ENCODE assay signal across 1 cellular context in the genomic region with DNA sequence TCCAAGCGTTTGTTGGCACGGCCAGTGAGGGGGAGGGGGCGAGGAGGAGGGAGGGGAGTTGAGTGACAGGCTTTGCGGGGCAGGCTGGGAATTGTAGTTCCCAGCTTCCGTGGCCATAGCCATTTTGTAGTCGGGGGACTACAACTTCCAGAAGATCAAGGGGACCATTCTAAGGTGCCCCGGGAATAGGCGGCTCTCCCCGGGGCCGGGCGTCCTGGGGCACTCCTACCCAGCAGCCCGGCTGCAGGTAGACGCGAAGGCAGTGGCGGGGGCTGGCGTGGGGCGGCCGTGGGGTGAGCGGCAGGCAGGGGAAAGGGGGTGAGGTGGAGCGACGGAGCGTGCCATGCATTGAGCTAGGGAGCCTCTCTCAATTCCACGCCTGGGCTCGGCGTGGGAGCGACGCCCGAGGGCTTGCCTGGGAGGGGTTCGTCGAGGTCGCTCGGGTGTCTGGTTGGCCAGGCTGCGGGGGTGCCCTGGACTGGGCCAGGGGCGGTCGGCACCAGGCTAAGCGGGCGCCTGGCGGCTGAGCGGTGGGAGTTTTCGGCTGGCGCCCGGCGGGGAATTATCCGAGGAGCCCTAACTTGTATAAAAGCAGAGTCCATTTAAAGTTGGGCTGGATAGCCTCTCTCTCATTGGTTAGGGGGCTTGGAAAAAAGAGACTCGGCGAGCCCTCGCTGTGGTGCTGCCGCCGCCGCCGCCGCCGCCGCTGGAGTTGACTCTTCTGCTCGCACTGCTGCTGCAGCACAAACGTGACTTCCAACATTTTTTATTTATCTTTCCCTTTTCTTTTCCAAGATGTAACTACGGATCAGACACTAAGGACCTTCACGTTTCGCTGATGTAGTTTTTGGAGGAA.
A peak's percentile ranks its signal among the peaks of the same experiment; 100 is the strongest.
TF ChIP-seq lines count a peak whose summit lies in the region.

A gene (plus strand): TSS at position 709 of the 856 bp plus-strand sequence. CDS start 471 bp downstream, outside the sequence.

TF ChIP-seq in K562, 482 proteins besides CTCF, POLR2A, EP300 and RAD21 (continued from another document and continues in another):
- TF ChIP-seq RBBP5 (IDR thresholded peaks at IDR 0.05; ENCODE audit: borderline replicate concordance, insufficient read depth, low read length, poor library complexity, severe bottlenecking), result peak; percentile 51
- TF ChIP-seq, protein P1, sequence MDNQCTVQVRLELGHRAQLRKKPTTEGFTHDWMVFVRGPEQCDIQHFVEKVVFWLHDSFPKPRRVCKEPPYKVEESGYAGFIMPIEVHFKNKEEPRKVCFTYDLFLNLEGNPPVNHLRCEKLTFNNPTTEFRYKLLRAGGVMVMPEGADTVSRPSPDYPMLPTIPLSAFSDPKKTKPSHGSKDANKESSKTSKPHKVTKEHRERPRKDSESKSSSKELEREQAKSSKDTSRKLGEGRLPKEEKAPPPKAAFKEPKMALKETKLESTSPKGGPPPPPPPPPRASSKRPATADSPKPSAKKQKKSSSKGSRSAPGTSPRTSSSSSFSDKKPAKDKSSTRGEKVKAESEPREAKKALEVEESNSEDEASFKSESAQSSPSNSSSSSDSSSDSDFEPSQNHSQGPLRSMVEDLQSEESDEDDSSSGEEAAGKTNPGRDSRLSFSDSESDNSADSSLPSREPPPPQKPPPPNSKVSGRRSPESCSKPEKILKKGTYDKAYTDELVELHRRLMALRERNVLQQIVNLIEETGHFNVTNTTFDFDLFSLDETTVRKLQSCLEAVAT (IDR thresholded peaks at IDR 0.05), result peak in 1 of 2 experiments; percentile 94; a peak in 1 of 4 replicates
- peak; percentile 82 to 89 for TF ChIP-seq SIX5 (IDR thresholded peaks at IDR 0.05; ENCODE audit: borderline replicate concordance in 1 of 2, insufficient read depth in 1 of 2, low read depth in 1 of 2, low read length in 2 of 2)
- TF ChIP-seq, protein P2, sequence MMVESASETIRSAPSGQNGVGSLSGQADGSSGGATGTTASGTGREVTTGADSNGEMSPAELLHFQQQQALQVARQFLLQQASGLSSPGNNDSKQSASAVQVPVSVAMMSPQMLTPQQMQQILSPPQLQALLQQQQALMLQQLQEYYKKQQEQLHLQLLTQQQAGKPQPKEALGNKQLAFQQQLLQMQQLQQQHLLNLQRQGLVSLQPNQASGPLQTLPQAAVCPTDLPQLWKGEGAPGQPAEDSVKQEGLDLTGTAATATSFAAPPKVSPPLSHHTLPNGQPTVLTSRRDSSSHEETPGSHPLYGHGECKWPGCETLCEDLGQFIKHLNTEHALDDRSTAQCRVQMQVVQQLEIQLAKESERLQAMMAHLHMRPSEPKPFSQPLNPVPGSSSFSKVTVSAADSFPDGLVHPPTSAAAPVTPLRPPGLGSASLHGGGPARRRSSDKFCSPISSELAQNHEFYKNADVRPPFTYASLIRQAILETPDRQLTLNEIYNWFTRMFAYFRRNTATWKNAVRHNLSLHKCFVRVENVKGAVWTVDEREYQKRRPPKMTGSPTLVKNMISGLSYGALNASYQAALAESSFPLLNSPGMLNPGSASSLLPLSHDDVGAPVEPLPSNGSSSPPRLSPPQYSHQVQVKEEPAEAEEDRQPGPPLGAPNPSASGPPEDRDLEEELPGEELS (CRISPR knock-in tag; IDR thresholded peaks at IDR 0.05; ENCODE audit: borderline replicate concordance), result no peak
- 0 out of 2 replicates have a peak, but pooled peaks have one; percentile 16 for TF ChIP-seq PHB (CRISPR knock-in tag; IDR thresholded peaks at IDR 0.05)
- TF ChIP-seq ZNF384 (IDR thresholded peaks at IDR 0.05; ENCODE audit: low read depth, low read length), result 0 out of 2 replicates have a peak, but pooled peaks have one; percentile 42
- no peak for TF ChIP-seq NR4A1 (CRISPR knock-in tag; IDR thresholded peaks at IDR 0.05)
- peak; percentile 68; the same call in 1 of the 2 replicates for TF ChIP-seq NR4A1 (tag; IDR thresholded peaks at IDR 0.05)
- peak; percentile 45; the same call in 1 of the 2 replicates for TF ChIP-seq BCOR (IDR thresholded peaks at IDR 0.05)
- TF ChIP-seq PTBP1 (IDR thresholded peaks at IDR 0.05; ENCODE audit: low read depth, low read length), result no peak
- TF ChIP-seq TOE1 (IDR thresholded peaks at IDR 0.05; ENCODE audit: borderline replicate concordance), result peak; percentile 96
- TF ChIP-seq TOE1 (CRISPR knock-in tag; IDR thresholded peaks at IDR 0.05; ENCODE audit: borderline replicate concordance, low read depth), result no peak
- TF ChIP-seq SOX6 (IDR thresholded peaks at IDR 0.05), result peak; percentile 34; the same call in 1 of the 2 replicates
- TF ChIP-seq ATF7 (IDR thresholded peaks at IDR 0.05), result peak; percentile 86
- TF ChIP-seq TBP (optimal IDR thresholded peaks at IDR 0.05; ENCODE audit: low read depth, low read length), result peak; percentile 90
- TF ChIP-seq MAZ (CRISPR knock-in tag; conservative IDR thresholded peaks at IDR 0.05 in 1 of 2, IDR thresholded peaks at IDR 0.05 in 1 of 2), result peak; percentile 83 to 97
- no peak for TF ChIP-seq FOXJ3 (CRISPR knock-in tag; IDR thresholded peaks at IDR 0.05)
- 0 out of 2 replicates have a peak, but pooled peaks have one; percentile 29 for TF ChIP-seq CBX1 (IDR thresholded peaks at IDR 0.05; ENCODE audit: low read depth)
- TF ChIP-seq ESRRB (CRISPR knock-in tag; IDR thresholded peaks at IDR 0.05; ENCODE audit: borderline replicate concordance), result no peak
- TF ChIP-seq ZNF263 (CRISPR knock-in tag; IDR thresholded peaks at IDR 0.05; ENCODE audit: borderline replicate concordance), result peak; percentile 52; the same call in 1 of the 2 replicates
- no peak for TF ChIP-seq ZEB2 (IDR thresholded peaks at IDR 0.05)
- peak; percentile 72; the same call in 1 of the 2 replicates for TF ChIP-seq LCOR (CRISPR knock-in tag; IDR thresholded peaks at IDR 0.05)
- peak; percentile 26; the same call in 1 of the 2 replicates for TF ChIP-seq ETV5 (CRISPR knock-in tag; IDR thresholded peaks at IDR 0.05; ENCODE audit: low read depth)
- TF ChIP-seq, protein P3, sequence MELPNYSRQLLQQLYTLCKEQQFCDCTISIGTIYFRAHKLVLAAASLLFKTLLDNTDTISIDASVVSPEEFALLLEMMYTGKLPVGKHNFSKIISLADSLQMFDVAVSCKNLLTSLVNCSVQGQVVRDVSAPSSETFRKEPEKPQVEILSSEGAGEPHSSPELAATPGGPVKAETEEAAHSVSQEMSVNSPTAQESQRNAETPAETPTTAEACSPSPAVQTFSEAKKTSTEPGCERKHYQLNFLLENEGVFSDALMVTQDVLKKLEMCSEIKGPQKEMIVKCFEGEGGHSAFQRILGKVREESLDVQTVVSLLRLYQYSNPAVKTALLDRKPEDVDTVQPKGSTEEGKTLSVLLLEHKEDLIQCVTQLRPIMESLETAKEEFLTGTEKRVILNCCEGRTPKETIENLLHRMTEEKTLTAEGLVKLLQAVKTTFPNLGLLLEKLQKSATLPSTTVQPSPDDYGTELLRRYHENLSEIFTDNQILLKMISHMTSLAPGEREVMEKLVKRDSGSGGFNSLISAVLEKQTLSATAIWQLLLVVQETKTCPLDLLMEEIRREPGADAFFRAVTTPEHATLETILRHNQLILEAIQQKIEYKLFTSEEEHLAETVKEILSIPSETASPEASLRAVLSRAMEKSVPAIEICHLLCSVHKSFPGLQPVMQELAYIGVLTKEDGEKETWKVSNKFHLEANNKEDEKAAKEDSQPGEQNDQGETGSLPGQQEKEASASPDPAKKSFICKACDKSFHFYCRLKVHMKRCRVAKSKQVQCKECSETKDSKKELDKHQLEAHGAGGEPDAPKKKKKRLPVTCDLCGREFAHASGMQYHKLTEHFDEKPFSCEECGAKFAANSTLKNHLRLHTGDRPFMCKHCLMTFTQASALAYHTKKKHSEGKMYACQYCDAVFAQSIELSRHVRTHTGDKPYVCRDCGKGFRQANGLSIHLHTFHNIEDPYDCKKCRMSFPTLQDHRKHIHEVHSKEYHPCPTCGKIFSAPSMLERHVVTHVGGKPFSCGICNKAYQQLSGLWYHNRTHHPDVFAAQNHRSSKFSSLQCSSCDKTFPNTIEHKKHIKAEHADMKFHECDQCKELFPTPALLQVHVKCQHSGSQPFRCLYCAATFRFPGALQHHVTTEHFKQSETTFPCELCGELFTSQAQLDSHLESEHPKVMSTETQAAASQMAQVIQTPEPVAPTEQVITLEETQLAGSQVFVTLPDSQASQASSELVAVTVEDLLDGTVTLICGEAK (IDR thresholded peaks at IDR 0.05), result peak; percentile 50; the same call in 1 of the 2 replicates
- TF ChIP-seq, protein P3 (CRISPR knock-in tag; IDR thresholded peaks at IDR 0.05), result no peak
- no peak for TF ChIP-seq PHTF2 (CRISPR knock-in tag; IDR thresholded peaks at IDR 0.05)
- TF ChIP-seq, protein P4, sequence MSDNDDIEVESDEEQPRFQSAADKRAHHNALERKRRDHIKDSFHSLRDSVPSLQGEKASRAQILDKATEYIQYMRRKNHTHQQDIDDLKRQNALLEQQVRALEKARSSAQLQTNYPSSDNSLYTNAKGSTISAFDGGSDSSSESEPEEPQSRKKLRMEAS (CRISPR knock-in tag; IDR thresholded peaks at IDR 0.05), result peak; percentile 49
- TF ChIP-seq, protein P5, sequence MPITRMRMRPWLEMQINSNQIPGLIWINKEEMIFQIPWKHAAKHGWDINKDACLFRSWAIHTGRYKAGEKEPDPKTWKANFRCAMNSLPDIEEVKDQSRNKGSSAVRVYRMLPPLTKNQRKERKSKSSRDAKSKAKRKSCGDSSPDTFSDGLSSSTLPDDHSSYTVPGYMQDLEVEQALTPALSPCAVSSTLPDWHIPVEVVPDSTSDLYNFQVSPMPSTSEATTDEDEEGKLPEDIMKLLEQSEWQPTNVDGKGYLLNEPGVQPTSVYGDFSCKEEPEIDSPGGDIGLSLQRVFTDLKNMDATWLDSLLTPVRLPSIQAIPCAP (CRISPR knock-in tag; IDR thresholded peaks at IDR 0.05; ENCODE audit: borderline replicate concordance), result no peak
- TF ChIP-seq ILF3 (IDR thresholded peaks at IDR 0.05; ENCODE audit: borderline replicate concordance), result no peak
- TF ChIP-seq POLR2G (IDR thresholded peaks at IDR 0.05; ENCODE audit: low read depth, low read length), result peak; percentile 76
- no peak for TF ChIP-seq ZBTB8A (IDR thresholded peaks at IDR 0.05; ENCODE audit: partially characterized antibody)
- no peak for TF ChIP-seq NFATC3 (IDR thresholded peaks at IDR 0.05)
- TF ChIP-seq, protein P6, sequence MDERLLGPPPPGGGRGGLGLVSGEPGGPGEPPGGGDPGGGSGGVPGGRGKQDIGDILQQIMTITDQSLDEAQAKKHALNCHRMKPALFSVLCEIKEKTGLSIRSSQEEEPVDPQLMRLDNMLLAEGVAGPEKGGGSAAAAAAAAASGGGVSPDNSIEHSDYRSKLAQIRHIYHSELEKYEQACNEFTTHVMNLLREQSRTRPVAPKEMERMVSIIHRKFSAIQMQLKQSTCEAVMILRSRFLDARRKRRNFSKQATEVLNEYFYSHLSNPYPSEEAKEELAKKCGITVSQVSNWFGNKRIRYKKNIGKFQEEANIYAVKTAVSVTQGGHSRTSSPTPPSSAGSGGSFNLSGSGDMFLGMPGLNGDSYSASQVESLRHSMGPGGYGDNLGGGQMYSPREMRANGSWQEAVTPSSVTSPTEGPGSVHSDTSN (CRISPR knock-in tag; IDR thresholded peaks at IDR 0.05; ENCODE audit: low read depth), result peak; percentile 98
- TF ChIP-seq, protein P6 (tag; conservative IDR thresholded peaks at IDR 0.05; ENCODE audit: low read depth), result peak; percentile 99
- peak; percentile 78; the same call in 1 of the 2 replicates for TF ChIP-seq KAT7 (CRISPR knock-in tag; IDR thresholded peaks at IDR 0.05; ENCODE audit: borderline replicate concordance)
- TF ChIP-seq ZNF12 (CRISPR knock-in tag; IDR thresholded peaks at IDR 0.05), result no peak; the same call in 1 of the 2 replicates
- peak; percentile 88 for TF ChIP-seq SUPT5H (IDR thresholded peaks at IDR 0.05)
- TF ChIP-seq CSDE1 (IDR thresholded peaks at IDR 0.05), result no peak
- peak; percentile 55; the same call in 1 of the 2 replicates for TF ChIP-seq SIN3B (IDR thresholded peaks at IDR 0.05; ENCODE audit: low read depth)
- TF ChIP-seq, protein P7, sequence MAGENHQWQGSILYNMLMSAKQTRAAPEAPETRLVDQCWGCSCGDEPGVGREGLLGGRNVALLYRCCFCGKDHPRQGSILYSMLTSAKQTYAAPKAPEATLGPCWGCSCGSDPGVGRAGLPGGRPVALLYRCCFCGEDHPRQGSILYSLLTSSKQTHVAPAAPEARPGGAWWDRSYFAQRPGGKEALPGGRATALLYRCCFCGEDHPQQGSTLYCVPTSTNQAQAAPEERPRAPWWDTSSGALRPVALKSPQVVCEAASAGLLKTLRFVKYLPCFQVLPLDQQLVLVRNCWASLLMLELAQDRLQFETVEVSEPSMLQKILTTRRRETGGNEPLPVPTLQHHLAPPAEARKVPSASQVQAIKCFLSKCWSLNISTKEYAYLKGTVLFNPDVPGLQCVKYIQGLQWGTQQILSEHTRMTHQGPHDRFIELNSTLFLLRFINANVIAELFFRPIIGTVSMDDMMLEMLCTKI (IDR thresholded peaks at IDR 0.05; ENCODE audit: partially characterized antibody), result no peak
- TF ChIP-seq NR2C1 (IDR thresholded peaks at IDR 0.05), result no peak
- TF ChIP-seq NR2C1 (tag; IDR thresholded peaks at IDR 0.05), result peak; percentile 79
- peak; percentile 57 for TF ChIP-seq GABPB1 (CRISPR knock-in tag; IDR thresholded peaks at IDR 0.05)
